In genomic region chr15:40416056-40416455, GRCh38 we compare ENCODE assay signal across 1 cellular context.
TF ChIP-seq lines count a peak whose summit lies in the region.

No MANE protein-coding gene starts in this region.

TF ChIP-seq in HepG2, 621 proteins besides CTCF, POLR2A, EP300 and RAD21:
- peak; percentile 45 for TF ChIP-seq AGO2 (optimal IDR thresholded peaks at IDR 0.05; ENCODE audit: low read depth, low read length)
- TF ChIP-seq ZMYM3 (CRISPR knock-in tag; IDR thresholded peaks at IDR 0.05), result no peak
TF ChIP-seq in HepG2: peak in this region for 1.
